Comparison of ENCODE assay signal across 10 cellular contexts in the genomic region with DNA sequence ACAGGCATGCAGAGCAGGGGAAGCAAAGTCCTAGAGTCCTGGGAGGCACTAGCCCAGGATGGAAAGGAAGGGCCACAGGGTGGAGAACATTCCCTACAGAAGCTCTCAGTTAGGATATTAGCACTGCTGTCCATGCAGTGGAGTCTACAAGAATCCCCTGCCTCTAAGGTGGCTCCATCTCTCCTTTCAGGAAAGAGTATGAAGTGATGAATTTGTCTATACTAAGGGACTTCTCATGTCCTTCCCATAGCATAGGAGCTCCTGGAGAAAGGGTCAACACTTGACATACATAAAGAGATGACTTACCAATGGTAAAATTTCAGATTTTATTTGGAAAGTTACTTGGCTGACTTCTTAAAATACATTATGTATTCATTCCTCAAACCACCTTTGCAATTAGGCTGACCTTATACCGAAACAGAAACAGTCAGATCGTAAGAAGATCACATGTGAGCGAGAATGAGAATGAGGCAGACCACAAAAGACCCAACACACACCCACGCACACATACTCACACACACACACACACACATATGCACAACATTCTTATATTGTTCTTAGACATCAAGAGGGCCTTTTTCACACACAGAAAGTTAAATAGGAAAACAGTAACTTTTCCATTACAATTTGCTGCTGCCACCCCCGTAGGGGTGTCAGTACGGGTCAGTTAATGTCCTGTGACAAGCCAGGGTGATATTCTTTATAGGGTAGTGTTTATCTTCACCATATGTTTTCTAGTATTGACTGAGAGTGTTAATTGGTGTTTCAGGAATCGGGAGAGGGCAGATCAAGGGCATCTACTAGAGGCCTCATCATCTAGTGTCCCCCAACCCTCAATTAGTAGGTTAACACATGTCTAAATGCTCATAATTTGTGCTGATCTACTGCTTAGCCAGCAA.
A peak's percentile ranks its signal among the peaks of the same experiment; 100 is the strongest.
DNase-seq lines count a peak whose midpoint lies in the region; ATAC-seq and TF ChIP-seq lines count a peak whose summit lies in the region.
"Had no signal": no experiment of that assay in that cellular context is flagged by ENCODE, and none has a peak within 500 bp of the region (broad histone marks: within the 10 kb centered on the region; RNA-seq: fewer than 3 reads in every experiment).

No MANE protein-coding gene starts in this region.

- no peaks in the 10 kb centered on the region for H3K4me1 ChIP-seq in Peyer's patch

- DNase-seq in stimulated activated CD4-positive, alpha-beta T cell treated with anti-CD3 and anti-CD28 coated beads, Interleukin-1b, Interleukin-23, amount 100 ng/mL, for 48 hours, result peak; percentile 29
- no peak for DNase-seq in stimulated activated CD4-positive, alpha-beta T cell treated with anti-CD3 and anti-CD28 coated beads, Interleukin-4, amount 100 ng/mL, for 4 hours
- no peak for DNase-seq in Peyer's patch
- DNase-seq in HCEC 1CT, result no peak
- no peak for DNase-seq in midbrain (lab: John Stamatoyannopoulos, UW)
- DNase-seq in EL, result no peak
- DNase-seq: activated B cell treated with CpG ODN at 0.5 μM for 24 hours had no signal

- no peaks in the 10 kb centered on the region for H3K27me3 ChIP-seq in Peyer's patch

- H3K27ac ChIP-seq in Peyer's patch, result no peak overlapping the region

- no peaks in the 10 kb centered on the region for H3K9me3 ChIP-seq in Peyer's patch

- no peak for TF ChIP-seq CTCF in Peyer's patch (IDR thresholded peaks at IDR 0.05)

- no peak for TF ChIP-seq POLR2A in Peyer's patch (IDR thresholded peaks at IDR 0.05)

- no peak overlapping the region for H3K4me3 ChIP-seq in Peyer's patch

- H3K36me3 ChIP-seq in Peyer's patch, result no peaks in the 10 kb centered on the region

- ATAC-seq in GM21737 (IDR thresholded peaks at IDR 0.05; ENCODE audit: unreplicated experiment) (peak; percentile 96), HG03354 (IDR thresholded peaks at IDR 0.05; ENCODE audit: poor library complexity, severe bottlenecking, unreplicated experiment) (peak; percentile 99)
- ATAC-seq: sciatic nerve had no signal
